ENCODE assay signal across 1 cellular context in the genomic region with DNA sequence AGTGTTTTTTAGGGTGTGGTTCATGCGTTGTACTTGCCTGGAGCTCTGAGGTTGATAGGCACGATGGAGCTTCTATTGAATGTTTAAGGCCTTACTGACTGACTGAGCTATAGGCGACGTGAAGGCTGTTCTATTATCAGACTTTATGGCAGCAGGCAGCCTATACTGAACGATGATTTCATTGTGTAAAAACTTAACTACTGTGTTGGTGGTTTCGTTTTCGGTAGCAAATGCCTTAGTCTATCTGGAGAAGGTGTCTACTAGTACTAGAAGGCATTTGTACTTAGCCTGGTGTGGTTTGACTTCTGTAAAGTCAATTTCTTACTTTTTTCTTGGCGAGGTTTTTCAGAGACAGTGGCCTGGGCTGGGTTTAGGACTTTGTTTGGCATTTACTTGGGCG.
TF ChIP-seq lines count a peak whose summit lies in the region.

No MANE protein-coding gene starts in this region.

TF ChIP-seq in K562, 482 proteins besides CTCF, POLR2A, EP300 and RAD21:
- TF ChIP-seq, protein P1, sequence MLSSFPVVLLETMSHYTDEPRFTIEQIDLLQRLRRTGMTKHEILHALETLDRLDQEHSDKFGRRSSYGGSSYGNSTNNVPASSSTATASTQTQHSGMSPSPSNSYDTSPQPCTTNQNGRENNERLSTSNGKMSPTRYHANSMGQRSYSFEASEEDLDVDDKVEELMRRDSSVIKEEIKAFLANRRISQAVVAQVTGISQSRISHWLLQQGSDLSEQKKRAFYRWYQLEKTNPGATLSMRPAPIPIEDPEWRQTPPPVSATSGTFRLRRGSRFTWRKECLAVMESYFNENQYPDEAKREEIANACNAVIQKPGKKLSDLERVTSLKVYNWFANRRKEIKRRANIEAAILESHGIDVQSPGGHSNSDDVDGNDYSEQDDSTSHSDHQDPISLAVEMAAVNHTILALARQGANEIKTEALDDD (IDR thresholded peaks at IDR 0.05): peak; percentile 41; the same call in 1 of the 2 replicates
TF ChIP-seq in K562: peak in this region for 1; not testable (repeated sequence) for 481.
